ENCODE assay signal across 1 cellular context in genomic region chr1:159913451-159914192, GRCh38.
TF ChIP-seq lines count a peak whose summit lies in the region.

No MANE protein-coding gene starts in this region.

TF ChIP-seq in GM12878, 131 proteins besides CTCF, POLR2A, EP300 and RAD21:
- TF ChIP-seq ETV6 (conservative IDR thresholded peaks at IDR 0.05 in 1 of 2, IDR thresholded peaks at IDR 0.05 in 1 of 2; ENCODE audit: borderline replicate concordance in 1 of 2, low read depth in 1 of 2) (no peak), FOXM1 (IDR thresholded peaks at IDR 0.05; ENCODE audit: low read depth, low read length) (no peak), PML (IDR thresholded peaks at IDR 0.05; ENCODE audit: low read length) (no peak), STAT3 (IDR thresholded peaks at IDR 0.05; ENCODE audit: low read depth, low read length) (no peak), IKZF1 (conservative IDR thresholded peaks at IDR 0.05) (no peak)
